1 cellular context compared by ENCODE assay signal in the genomic region with DNA sequence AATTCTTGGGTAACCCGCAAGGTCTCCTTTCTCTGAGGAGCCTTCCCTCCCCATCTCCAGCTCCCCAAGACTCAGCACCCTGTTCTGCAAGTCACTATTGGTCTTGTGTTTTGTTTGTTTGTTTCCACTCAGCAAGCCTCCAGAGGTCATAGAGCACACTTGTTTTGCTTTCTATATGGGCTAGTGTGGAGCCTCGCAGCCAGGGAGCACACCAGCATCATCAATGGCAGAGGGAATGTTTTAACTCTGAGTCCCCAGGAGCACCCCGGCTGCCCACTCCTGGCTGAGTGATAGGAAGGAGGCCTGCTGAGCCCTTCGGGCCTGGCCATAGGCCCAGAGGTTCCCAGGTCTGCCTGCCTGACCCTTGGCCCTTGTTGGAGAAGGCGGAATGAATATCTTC.
TF ChIP-seq lines count a peak whose summit lies in the region.

No MANE protein-coding gene starts in this region.

TF ChIP-seq in H1, 55 proteins besides CTCF, POLR2A, EP300 and RAD21:
- no peak for TF ChIP-seq NANOG (IDR thresholded peaks at IDR 0.05; ENCODE audit: insufficient read depth, low read depth, low read length, poor library complexity, severe bottlenecking)
- no peak for TF ChIP-seq BACH1 (IDR thresholded peaks at IDR 0.05; ENCODE audit: low read length)
- TF ChIP-seq, protein P1, sequence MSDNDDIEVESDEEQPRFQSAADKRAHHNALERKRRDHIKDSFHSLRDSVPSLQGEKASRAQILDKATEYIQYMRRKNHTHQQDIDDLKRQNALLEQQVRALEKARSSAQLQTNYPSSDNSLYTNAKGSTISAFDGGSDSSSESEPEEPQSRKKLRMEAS (IDR thresholded peaks at IDR 0.05), result no peak
